8 cellular contexts compared by ENCODE assay signal in the genomic region with DNA sequence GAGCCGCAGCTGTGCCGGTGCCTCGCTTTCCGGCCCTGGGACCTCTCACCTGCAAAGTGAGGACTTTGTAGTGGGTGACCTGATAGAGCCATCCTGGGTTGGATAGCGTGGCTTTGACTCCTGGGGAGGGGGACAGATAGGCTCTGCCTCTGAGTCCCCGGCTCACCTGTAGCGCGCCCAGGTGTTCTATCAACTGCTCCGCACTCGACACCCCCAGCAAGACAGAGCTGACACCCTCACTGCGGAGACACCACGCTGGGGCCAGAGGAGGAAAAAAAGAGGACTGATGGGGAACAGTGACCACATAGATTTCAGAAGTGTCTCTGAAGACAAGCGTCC. TPM values are rescaled to one million over a fixed set of nuclear protein-coding genes. Genes with fewer than 3 reads are reported as not detected.
A peak's percentile ranks its signal among the peaks of the same experiment; 100 is the strongest.
DNase-seq lines count a peak whose midpoint lies in the region; TF ChIP-seq lines count a peak whose summit lies in the region.

No MANE protein-coding gene starts in this region.

- H3K9ac ChIP-seq in BLaER1 treated with 17β-estradiol and CSF1 and Interleukin-3, amounts not matched to agents 10 nM and 100 nM: peak overlapping the region; percentile 51 to 77 (median 68)

- H3K4me3 ChIP-seq in BLaER1 treated with 17β-estradiol and CSF1 and Interleukin-3, amounts not matched to agents 10 nM and 100 nM: peak overlapping the region; percentile 43 to 65 (median 52); a peak in 19 of 20 replicates
- H3K4me3 ChIP-seq in Peyer's patch (peak overlapping the region; percentile 25 to 62 (median 50)), esophagus muscularis mucosa (peak overlapping the region; percentile 53 to 63 (median 56)), osteoblast (ENCODE audit: insufficient read depth, low read length) (peak overlapping the region; percentile 72)

- TF ChIP-seq CTCF in Peyer's patch (IDR thresholded peaks at IDR 0.05) (no peak), esophagus muscularis mucosa (IDR thresholded peaks at IDR 0.05) (no peak), osteoblast (IDR thresholded peaks at IDR 0.05; ENCODE audit: extremely low read depth, low read depth, low read length) (no peak)

- peak overlapping the region in 10 of 11 experiments; percentile 48 to 76 (median 64); a peak in 18 of 22 replicates for H3K27ac ChIP-seq in BLaER1 treated with 17β-estradiol and CSF1 and Interleukin-3, amounts not matched to agents 10 nM and 100 nM
- H3K27ac ChIP-seq in Peyer's patch: peak overlapping the region in 3 of 4 donors; percentile 4 to 71 (median 68)
- H3K27ac ChIP-seq in esophagus muscularis mucosa (replicated peaks in 1 of 4): peak overlapping the region; percentile 50 to 68 (median 56)
- H3K27ac ChIP-seq in osteoblast (ENCODE audit: low read depth, low read length): no peak overlapping the region

- H3K27me3 ChIP-seq in BLaER1 treated with 17β-estradiol and CSF1 and Interleukin-3, amounts not matched to agents 10 nM and 100 nM: no peaks in the 10 kb centered on the region
- H3K27me3 ChIP-seq in Peyer's patch (no peaks in the 10 kb centered on the region), esophagus muscularis mucosa (no peaks in the 10 kb centered on the region), osteoblast (ENCODE audit: insufficient read depth, low read length) (no peaks in the 10 kb centered on the region)

- DNase-seq in Peyer's patch (peak in 1 of 3 donors; percentile 51), esophagus muscularis mucosa (ENCODE audit: extremely low spot score) (no peak), osteoblast (ENCODE audit: insufficient read length, low spot score, missing footprints) (no peak), NCI-H345 treated with DMSO at 0.1 percent for 48 hours (lab: John Stamatoyannopoulos, UW; ENCODE audit: unreplicated experiment) (no peak), NCI-H82 (lab: John Stamatoyannopoulos, UW) (no peak), inferior parietal cortex (ENCODE audit: extremely low spot score) (no peak), LoVo (ENCODE audit: low spot score) (no peak)

- peaks cover 0 to under 1% (median 0%) of the 10 kb centered on the region in 11 experiments; a peak in 1 of 22 replicates for H4K20me1 ChIP-seq in BLaER1 treated with 17β-estradiol and CSF1 and Interleukin-3, amounts not matched to agents 10 nM and 100 nM
- H4K20me1 ChIP-seq in osteoblast (ENCODE audit: insufficient read depth, low read length): no peaks in the 10 kb centered on the region

- no peak for TF ChIP-seq EP300 in esophagus muscularis mucosa (IDR thresholded peaks at IDR 0.05)

- no peaks in the 10 kb centered on the region for H3K9me3 ChIP-seq in BLaER1 treated with 17β-estradiol and CSF1 and Interleukin-3, amounts not matched to agents 10 nM and 100 nM (replicated peaks in 1 of 11)
- H3K9me3 ChIP-seq in Peyer's patch (no peaks in the 10 kb centered on the region), esophagus muscularis mucosa (no peaks in the 10 kb centered on the region), osteoblast (ENCODE audit: low read depth, low read length) (no peaks in the 10 kb centered on the region)

- TF ChIP-seq POLR2A in Peyer's patch (IDR thresholded peaks at IDR 0.05) (no peak), esophagus muscularis mucosa (IDR thresholded peaks at IDR 0.05; ENCODE audit: low read depth) (no peak)

- no peaks in the 10 kb centered on the region; a peak in 2 of 22 replicates for H3K36me3 ChIP-seq in BLaER1 treated with 17β-estradiol and CSF1 and Interleukin-3, amounts not matched to agents 10 nM and 100 nM
- H3K36me3 ChIP-seq in Peyer's patch (no peaks in the 10 kb centered on the region), esophagus muscularis mucosa (no peaks in the 10 kb centered on the region), osteoblast (ENCODE audit: insufficient read depth, low read length) (no peaks in the 10 kb centered on the region)

- H3K4me2 ChIP-seq in BLaER1 treated with 17β-estradiol and CSF1 and Interleukin-3, amounts not matched to agents 10 nM and 100 nM: peak overlapping the region; percentile 81 to 98 (median 95)
- peak overlapping the region; percentile 86 for H3K4me2 ChIP-seq in osteoblast (ENCODE audit: insufficient read depth, low read length)

- no peaks in the 10 kb centered on the region for H3K79me2 ChIP-seq in osteoblast (ENCODE audit: insufficient read depth, low read length)

- intact Hi-C loops in esophagus muscularis mucosa (cut with DNase I): no loop called here

- H2AFZ ChIP-seq in osteoblast (ENCODE audit: low read length): peak overlapping the region; percentile 97

- H3K4me1 ChIP-seq in BLaER1 treated with 17β-estradiol and CSF1 and Interleukin-3, amounts not matched to agents 10 nM and 100 nM: peaks cover 19 to 47% (median 41%) of the 10 kb centered on the region in 10 experiments
- H3K4me1 ChIP-seq in Peyer's patch (peaks cover 0 to 10% (median 2%) of the 10 kb centered on the region in 4 donors), esophagus muscularis mucosa (peaks cover 6 to 17% (median 15%) of the 10 kb centered on the region in 4 donors), osteoblast (ENCODE audit: insufficient read depth, low read length) (peaks cover 12% of the 10 kb centered on the region)

- WGBS in esophagus muscularis mucosa: 74% methylated on average over 12 of the region's 13 CpGs

RNA-seq across cellular contexts. Expression of gene KCNAB3, which starts 6.4 kb away (rescaled TPM):
- 1 to 10 TPM in 3 of 4 donors, under 1 TPM in 1; 0.95 to 5.0 (median 2.7) TPM for total RNA-seq in Peyer's patch
- 1 to 10 TPM in 1 of 4 donors, under 1 TPM in 3; 0.23 to 1.2 (median 0.41) TPM for total RNA-seq in esophagus muscularis mucosa
- under 0.01 and 0.29 TPM in 2 replicates for total RNA-seq in osteoblast

RNA-seq across cellular contexts. Expression of gene RNF227, which starts 7.2 kb away (rescaled TPM):
- total RNA-seq in Peyer's patch (1 to 10 TPM in 3 of 4 donors, not detected in 1; 1.2 to 5.1 (median 1.6) TPM), esophagus muscularis mucosa (10 to 100 TPM in 1 of 4 donors, 1 to 10 TPM in 3; 2.1 to 29.2 (median 5.7) TPM), osteoblast (2.4 and 3.6 TPM in 2 replicates)

RNA-seq across cellular contexts. Expression of gene TRAPPC1, which starts 8.5 kb away (rescaled TPM):
- total RNA-seq in Peyer's patch (10 to 100 TPM; 39.8 to 58.0 (median 45.5) TPM), esophagus muscularis mucosa (10 to 100 TPM; 36.3 to 68.8 (median 43.1) TPM), osteoblast (26.1 and 27.4 TPM in 2 replicates)

RNA-seq across cellular contexts. Expression of gene CNTROB, which starts 8.7 kb away (rescaled TPM):
- 100 to 1,000 TPM in 1 of 4 donors, 10 to 100 TPM in 3; 30.5 to 120 (median 45.2) TPM for total RNA-seq in Peyer's patch
- 10 to 100 TPM; 14.4 to 20.0 (median 16.9) TPM for total RNA-seq in esophagus muscularis mucosa
- 20.6 and 21.5 TPM in 2 replicates for total RNA-seq in osteoblast

RNA-seq across cellular contexts. Expression of gene CHD3, which starts 34.7 kb away (rescaled TPM):
- total RNA-seq in Peyer's patch: 10 to 100 TPM; 36.1 to 99.9 (median 45.1) TPM
- 100 to 1,000 TPM in 3 of 4 donors, 10 to 100 TPM in 1; 82.7 to 139 (median 111) TPM for total RNA-seq in esophagus muscularis mucosa
- 95.2 and 97.0 TPM in 2 replicates for total RNA-seq in osteoblast
